Comparison of ENCODE assay signal across 11 cellular contexts in genomic region chr5:172659570-172659908, GRCh38. TPM values are rescaled to one million over a fixed set of nuclear protein-coding genes. Genes with fewer than 3 reads are reported as not detected.
DNase-seq lines count a peak whose midpoint lies in the region; ATAC-seq, FAIRE-seq and TF ChIP-seq lines count a peak whose summit lies in the region.
"Had no signal": no experiment of that assay in that cellular context is flagged by ENCODE, and none has a peak within 500 bp of the region (broad histone marks: within the 10 kb centered on the region; RNA-seq: fewer than 3 reads in every experiment).

No MANE protein-coding gene starts in this region.

- TF ChIP-seq POLR2A in breast epithelium (IDR thresholded peaks at IDR 0.05) (no peak), HepG2 (IDR thresholded peaks at IDR 0.05; ENCODE audit: insufficient read depth in 1 of 2, low read depth in 2 of 2, low read length in 2 of 2) (no peak)

- FAIRE-seq in HepG2 (lab: Jason Lieb, UNC) = no peak

- H3K9me3 Mint-ChIP-seq in Caco-2 (ENCODE audit: unreplicated experiment) = peaks cover 23% of the 10 kb centered on the region

- no peak for TF ChIP-seq CTCF in Caco-2 (IDR thresholded peaks at IDR 0.05; ENCODE audit: insufficient read depth in 1 of 2, low read depth in 1 of 2, low read length in 1 of 2, severe bottlenecking in 1 of 2, unreplicated experiment in 1 of 2)
- TF ChIP-seq CTCF in breast epithelium (IDR thresholded peaks at IDR 0.05) = no peak
- no peak for TF ChIP-seq CTCF in HepG2 (CRISPR knock-in tag; IDR thresholded peaks at IDR 0.05)

- CTCF ChIA-PET in Caco-2 (lab: Charles Lee) = interaction anchor here (0.6 to 1.6 kb wide), 2 partner anchors 18 to 164 kb away, joined by 3 to 7 read pairs; partner anchors contain the start of gene NEURL1B
- CTCF ChIA-PET in HepG2 (lab: Yijun Ruan, JAX; ENCODE audit: low intra/inter-chr PET ratio, low total read pairs) = no interaction called here

- peak overlapping the region; percentile 84 for H3K4me2 ChIP-seq in HepG2 (ENCODE audit: low read depth, low read length)
- H3K4me2 ChIP-seq in skeletal muscle satellite cell (ENCODE audit: low read length) = peak overlapping the region; percentile 65

- H3K36me3 ChIP-seq in Caco-2 (ENCODE audit: control insufficient read depth, insufficient read depth, low read length) (no peaks in the 10 kb centered on the region), breast epithelium (no peaks in the 10 kb centered on the region), HepG2 (replicated peaks in 1 of 2; ENCODE audit: control insufficient read depth in 1 of 2, insufficient read depth in 2 of 2, low read length in 2 of 2) (no peaks in the 10 kb centered on the region), skeletal muscle satellite cell (ENCODE audit: insufficient read depth, low read length) (no peaks in the 10 kb centered on the region)

- H3K27me3 Mint-ChIP-seq in Caco-2 (ENCODE audit: insufficient read depth, unreplicated experiment) = no peaks in the 10 kb centered on the region

- H4K20me1 ChIP-seq in HepG2 (ENCODE audit: insufficient read depth, low read length) = no peaks in the 10 kb centered on the region

- no peak overlapping the region for H2AFZ ChIP-seq in HepG2 (ENCODE audit: low read length)

- peak overlapping the region; percentile 67; the same call in 1 of the 2 replicates for H3K9ac ChIP-seq in HepG2 (ENCODE audit: insufficient read depth, low read depth, low read length)
- peak overlapping the region; percentile 79 for H3K9ac ChIP-seq in skeletal muscle satellite cell (ENCODE audit: low read depth, low read length)

- in situ Hi-C loops in HepG2 (cut with HindIII; ENCODE audit: extremely low pct_ligation_motif_present, low pct_unique_long_range_greater_than_20kb) = no loop called here

- TF ChIP-seq EP300 in HepG2 (IDR thresholded peaks at IDR 0.05; ENCODE audit: low read depth in 2 of 2, low read length in 2 of 2) (no peak), HepG2 (CRISPR knock-in tag; IDR thresholded peaks at IDR 0.05; ENCODE audit: borderline replicate concordance) (no peak)

- H3K4me1 Mint-ChIP-seq in Caco-2 (ENCODE audit: low read depth, unreplicated experiment) = peaks cover 7% of the 10 kb centered on the region

- H3K4me1 ChIP-seq in Caco-2 = peaks cover 27% of the 10 kb centered on the region
- no peaks in the 10 kb centered on the region for H3K4me1 ChIP-seq in breast epithelium
- peaks cover 47% of the 10 kb centered on the region for H3K4me1 ChIP-seq in HepG2 (ENCODE audit: insufficient read depth, low read length)
- peaks cover 27% of the 10 kb centered on the region for H3K4me1 ChIP-seq in skeletal muscle satellite cell (ENCODE audit: control insufficient read depth, insufficient read depth, low read length)

- peaks cover 10% of the 10 kb centered on the region for H3K36me3 Mint-ChIP-seq in Caco-2 (ENCODE audit: insufficient read depth, unreplicated experiment)

- intact Hi-C loops in Caco-2 (cut with micrococcal nuclease; ENCODE audit: unreplicated experiment) = no loop called here
- intact Hi-C loops in breast epithelium (cut with DNase I; ENCODE audit: low total_unique reads) = no loop called here
- intact Hi-C loops in HepG2 (cut with micrococcal nuclease; ENCODE audit: unreplicated experiment) = no loop called here

- no peaks in the 10 kb centered on the region for H3K27me3 ChIP-seq in Caco-2 (replicated peaks; ENCODE audit: control insufficient read depth, insufficient read depth, low read length)
- H3K27me3 ChIP-seq in breast epithelium = no peaks in the 10 kb centered on the region
- no peaks in the 10 kb centered on the region for H3K27me3 ChIP-seq in HepG2 (ENCODE audit: control insufficient read depth in 1 of 2, insufficient read depth in 2 of 2, low read length in 2 of 2)
- H3K27me3 ChIP-seq in skeletal muscle satellite cell (ENCODE audit: control insufficient read depth, insufficient read depth, low read length) = no peaks in the 10 kb centered on the region

- BruUV-seq in Caco-2 (replicated peaks; lab: Mats Ljungman, UMichigan) (no TSS peak), HepG2 (replicated peaks; lab: Mats Ljungman, UMichigan) (no TSS peak)

- H3K79me2 ChIP-seq in HepG2 (ENCODE audit: insufficient read depth, low read length) = no peaks in the 10 kb centered on the region

- peak overlapping the region; percentile 65 to 85 for H3K27ac ChIP-seq in breast epithelium
- H3K27ac ChIP-seq in HepG2 (ENCODE audit: extremely low read length, insufficient read depth, low read length) = peak overlapping the region; percentile 93

- H3K9me3 ChIP-seq in Caco-2 (peaks cover 10% of the 10 kb centered on the region), breast epithelium (peaks cover 14 to 17% of the 10 kb centered on the region in 2 donors), HepG2 (ENCODE audit: low read length) (no peaks in the 10 kb centered on the region), skeletal muscle satellite cell (replicated peaks; ENCODE audit: low read length) (peaks cover 3% of the 10 kb centered on the region)

- no peak for DNase-seq in Caco-2
- DNase-seq in breast epithelium (ENCODE audit: low spot score in 2 of 2) = no peak
- no peak for DNase-seq in HepG2 (ENCODE audit: low spot score)
- no peak for DNase-seq in DMS79 treated with DMSO at 0.1 percent for 48 hours (lab: John Stamatoyannopoulos, UW)
- DNase-seq in DMS53 treated with DMSO at 0.1 percent for 48 hours (lab: John Stamatoyannopoulos, UW; ENCODE audit: unreplicated experiment) = no peak
- no peak for DNase-seq in UCSD-AML1 (lab: John Stamatoyannopoulos, UW; ENCODE audit: unreplicated experiment)
- DNase-seq: activated T-cell treated with anti-CD3 and anti-CD28 coated beads, Interleukin-2, amount 50 U/mL, for 72 hours; cortex of kidney; T-helper 9 cell had no signal

- peak overlapping the region; percentile 83 for H3K27ac Mint-ChIP-seq in Caco-2 (ENCODE audit: unreplicated experiment)
- H3K27ac Mint-ChIP-seq: activated T-cell treated with anti-CD3 and anti-CD28 coated beads, Interleukin-2, amount 50 U/mL, for 72 hours had no signal

- ATAC-seq in HepG2 = no peak
- no peak for ATAC-seq in HG03097 (IDR thresholded peaks at IDR 0.05; ENCODE audit: low FRiP score, unreplicated experiment)
- ATAC-seq: activated T-cell treated with anti-CD3 and anti-CD28 coated beads, Interleukin-2, amount 50 U/mL, for 72 hours had no signal

- H3K4me3 ChIP-seq in Caco-2 (ENCODE audit: low read depth, low read length) (no peak overlapping the region), breast epithelium (no peak overlapping the region), HepG2 (replicated peaks in 1 of 3; ENCODE audit: insufficient read depth in 1 of 3, low read depth in 2 of 3, low read length in 3 of 3) (peak overlapping the region in 2 of 3 experiments; percentile 20 to 67; a peak in 4 of 6 replicates), skeletal muscle satellite cell (ENCODE audit: low read length) (no peak overlapping the region)

- peak overlapping the region; percentile 9 for H3K4me3 Mint-ChIP-seq in Caco-2 (ENCODE audit: unreplicated experiment)
- H3K4me3 Mint-ChIP-seq: activated T-cell treated with anti-CD3 and anti-CD28 coated beads, Interleukin-2, amount 50 U/mL, for 72 hours had no signal

- POLR2A ChIA-PET in Caco-2 (lab: Charles Lee) = interaction anchor here (0.6 kb wide), 2 partner anchors 671 to 1280 kb away, joined by 3 to 4 read pairs; no protein-coding TSS in a partner anchor
- POLR2A ChIA-PET in HepG2 (lab: Yijun Ruan, JAX) = interaction anchor here (1.1 to 1.7 kb wide), 8 partner anchors 10 to 670 kb away, joined by 3 to 5 read pairs (median 4); partner anchors contain the start of gene DUSP1

- no peak for TF ChIP-seq RAD21 in HepG2 (CRISPR knock-in tag; IDR thresholded peaks at IDR 0.05)

TF ChIP-seq in HepG2, 621 proteins besides CTCF, POLR2A, EP300 and RAD21 (continues in another document):
- TF ChIP-seq ZNF761 (CRISPR knock-in tag; conservative IDR thresholded peaks at IDR 0.05) = 0 out of 2 replicates have a peak, but pooled peaks have one; percentile 21
- 0 out of 2 replicates have a peak, but pooled peaks have one; percentile 42 for TF ChIP-seq NFE2L1 (CRISPR knock-in tag; IDR thresholded peaks at IDR 0.05; ENCODE audit: borderline replicate concordance)
- no peak for TF ChIP-seq HHEX (CRISPR knock-in tag; IDR thresholded peaks at IDR 0.05)
- 0 out of 2 replicates have a peak, but pooled peaks have one; percentile 43 for TF ChIP-seq ZNF83 (CRISPR knock-in tag; IDR thresholded peaks at IDR 0.05; ENCODE audit: borderline replicate concordance)

RNA-seq across cellular contexts. Expression of gene NEURL1B, which starts 18.5 kb away (rescaled TPM):
- total RNA-seq in Caco-2 (2022) = 6.0 and 7.6 TPM in 2 replicates
- total RNA-seq in breast epithelium = 10 to 100 TPM in 1 of 3 donors, 1 to 10 TPM in 2; 6.3 to 17.0 (median 9.9) TPM
- total RNA-seq in HepG2 (2016; rRNA removed; fragmentation: Illumina TruSeq; extraction: Trizol) = 0.09 and 0.11 TPM in 2 replicates
- not detected in 2 replicates for total RNA-seq in HepG2 (2016; cell fraction: cytosol; rRNA removed; fragmentation: Illumina TruSeq; extraction: Trizol; ENCODE audit: low read depth)
- total RNA-seq in HepG2 (2016; cell fraction: insoluble cytoplasmic fraction; rRNA removed; fragmentation: Illumina TruSeq; extraction: Trizol) = 0.03 and 0.13 TPM in 2 replicates
- 0.03 TPM in 2 replicates for total RNA-seq in HepG2 (2016; cell fraction: membrane; rRNA removed; fragmentation: Illumina TruSeq; extraction: Trizol)
- total RNA-seq in HepG2 (2016; cell fraction: nucleus; rRNA removed; fragmentation: Illumina TruSeq; extraction: Trizol) = 0.09 TPM in 1 of 2 replicates, not detected in the other
- polyA plus RNA-seq in HepG2 (2011; rRNA removed) = 0.13 and 0.14 TPM in 2 replicates
- polyA plus RNA-seq in HepG2 (2011; cell fraction: cytosol; rRNA removed) = 0.09 and 0.15 TPM in 2 replicates
- 0.28 and 0.82 TPM in 2 replicates for polyA plus RNA-seq in HepG2 (2011; cell fraction: nucleus; rRNA removed)
- 0.20 and 0.31 TPM in 2 replicates for polyA plus RNA-seq in HepG2 (2012)
- polyA plus RNA-seq in HepG2 (2016; cell fraction: cytosol; fragmentation: Illumina TruSeq; extraction: Trizol; ENCODE audit: low read depth) = 0.02 and 0.08 TPM in 2 replicates
- polyA plus RNA-seq in HepG2 (2016; cell fraction: insoluble cytoplasmic fraction; fragmentation: Illumina TruSeq; extraction: Trizol; ENCODE audit: low read depth) = 0.03 and 0.09 TPM in 2 replicates
- 0.06 TPM in 1 of 2 replicates, not detected in the other for polyA plus RNA-seq in HepG2 (2016; cell fraction: membrane; fragmentation: Illumina TruSeq; extraction: Trizol; ENCODE audit: low read depth)
- 0.14 TPM in 1 of 2 replicates, not detected in the other for polyA plus RNA-seq in HepG2 (2016; cell fraction: nucleus; fragmentation: Illumina TruSeq; extraction: Trizol; ENCODE audit: insufficient read depth, low read depth)
- polyA minus RNA-seq in HepG2 (2011; rRNA and poly(A)+ RNA removed; ENCODE audit: low replicate concordance) = 0.14 and 1.5 TPM in 2 replicates
- polyA minus RNA-seq in HepG2 (2011; cell fraction: cytosol; rRNA and poly(A)+ RNA removed) = 0.09 and 0.20 TPM in 2 replicates
- 0.13 and 0.25 TPM in 2 replicates for polyA minus RNA-seq in HepG2 (2011; cell fraction: nucleus; rRNA and poly(A)+ RNA removed)
- 0.22 and 0.25 TPM in 2 replicates for total RNA-seq in skeletal muscle satellite cell (2012; rRNA removed)

Comparison
In these comparisons a context has a peak if more than half of its experiments do, and no peak if none do; other contexts are left out.
1. H3K4me3 ChIP-seq: peak in HepG2 (2 of 3); none in Caco-2 (single experiment), breast epithelium (0 of 3) and skeletal muscle satellite cell (single experiment).